In genomic region chr5:78647838-78648358, GRCh38 we compare ENCODE assay signal across 8 cellular contexts. TPM values are rescaled to one million over a fixed set of nuclear protein-coding genes. Genes with fewer than 3 reads are reported as not detected.
DNase-seq lines count a peak whose midpoint lies in the region; ATAC-seq, FAIRE-seq and TF ChIP-seq lines count a peak whose summit lies in the region.

No MANE protein-coding gene starts in this region.

- 0 to 1% (median 0%) methylated on average over 44 to 47 of the region's 47 CpGs for WGBS in psoas muscle, 3 donors

- H3K4me3 ChIP-seq in LNCaP clone FGC (ENCODE audit: low read depth, low read length), result peak overlapping the region; percentile 54
- peak overlapping the region; percentile 67 for H3K4me3 ChIP-seq in psoas muscle

- H3K9me3 ChIP-seq in psoas muscle, result no peaks in the 10 kb centered on the region

- 0 out of 2 replicates have a peak, but pooled peaks have one; percentile 9 for TF ChIP-seq POLR2A in H54 (IDR thresholded peaks at IDR 0.05; ENCODE audit: low read depth, low read length)

- no peaks in the 10 kb centered on the region for H3K27me3 ChIP-seq in psoas muscle (ENCODE audit: insufficient read depth in 3 of 3, low read length in 2 of 3)

- H3K36me3 ChIP-seq in psoas muscle (ENCODE audit: insufficient read depth in 1 of 2, low read depth in 1 of 2), result no peaks in the 10 kb centered on the region

- peak in 3 of 4 donors; percentile 71 to 79 (median 77) for ATAC-seq in psoas muscle

- no peak for FAIRE-seq in H54 (lab: Jason Lieb, UNC)

- peak overlapping the region; percentile 84 for H3K27ac ChIP-seq in psoas muscle

- peaks cover 5% of the 10 kb centered on the region for H3K4me1 ChIP-seq in psoas muscle

- TF ChIP-seq CTCF in LNCaP clone FGC (IDR thresholded peaks at IDR 0.05; ENCODE audit: control insufficient read depth, extremely low read depth, insufficient read depth) (peak; percentile 53), psoas muscle (IDR thresholded peaks at IDR 0.05) (no peak)

- DNase-seq in NCI-H1092 treated with DMSO at 0.1 percent for 48 hours (lab: John Stamatoyannopoulos, UW) (peak; percentile 55), NCI-H1092 (lab: John Stamatoyannopoulos, UW) (no peak), H54 (ENCODE audit: insufficient read length, low spot score) (no peak), LNCaP clone FGC (ENCODE audit: low read depth) (no peak), amygdala (lab: John Stamatoyannopoulos, UW) (peak in 38 of 56 donors; percentile 10 to 72 (median 46)), hippocampal formation (lab: John Stamatoyannopoulos, UW) (peak; percentile 35 to 55), psoas muscle (peak; percentile 61 to 85), SIG-M5 treated with dmso at 0.1 percent for 504 hours (lab: John Stamatoyannopoulos, UW; ENCODE audit: unreplicated experiment) (no peak)

- intact Hi-C loops in psoas muscle (cut with DNase I), result loop anchor here in 1 of 2 donors (5.0 kb wide), 2 partner anchors 111 to 181 kb away; no protein-coding TSS in a partner anchor

RNA-seq across cellular contexts. Expression of gene LHFPL2, which starts 0.7 kb away (rescaled TPM):
- 1 to 10 TPM; 3.6 to 6.4 (median 4.8) TPM for total RNA-seq in psoas muscle
- 1 to 10 TPM; 1.1 to 2.5 (median 2.3) TPM for polyA plus RNA-seq in psoas muscle

Comparison
In these comparisons a context has a peak if more than half of its experiments do, and no peak if none do; other contexts are left out.
1. DNase-seq: peak in NCI-H1092 treated with DMSO at 0.1 percent for 48 hours (single experiment), amygdala (38 of 56), hippocampal formation (2 of 2) and psoas muscle (2 of 2); none in NCI-H1092 (single experiment), H54 (single experiment), LNCaP clone FGC (single experiment) and SIG-M5 treated with dmso at 0.1 percent for 504 hours (single experiment).